ENCODE assay signal across 36 cellular contexts in genomic region chr20:46427384-46427783, GRCh38.
"Had no signal": no experiment of that assay in that cellular context is flagged by ENCODE, and none has a peak within 500 bp of the region (broad histone marks: within the 10 kb centered on the region; RNA-seq: fewer than 3 reads in every experiment).

No MANE protein-coding gene starts in this region.

- H3K36me3 ChIP-seq: MG63 had no signal

- H3K4me3 ChIP-seq: MG63 had no signal

- DNase-seq: Karpas-422, Kasumi-1, MG63, MM.1S, MV-4-11, NCI-H1048, NCI-H1092, NCI-H1092 treated with DMSO at 0.1 percent for 48 hours, NCI-H1105, NCI-H1105 treated with DMSO at 0.1 percent for 48 hours, NCI-H1417, NCI-H1417 treated with DMSO at 0.1 percent for 48 hours, NCI-H1436, NCI-H1436 treated with DMSO at 0.1 percent for 48 hours, NCI-H146, NCI-H1694, NCI-H1694 treated with DMSO at 0.1 percent for 48 hours, NCI-H187, NCI-H187 treated with DMSO at 0.1 percent for 48 hours, NCI-H1930, NCI-H2029, NCI-H2029 treated with DMSO at 0.1 percent for 48 hours, NCI-H2081, NCI-H2081 treated with DMSO at 0.1 percent for 48 hours, NCI-H2107, NCI-H2171, NCI-H2171 treated with DMSO at 0.1 percent for 48 hours, NCI-H2227 treated with DMSO at 0.1 percent for 48 hours, NCI-H226, NCI-H345, NCI-H446, NCI-H446 treated with DMSO at 0.1 percent for 48 hours, NCI-H510A, NCI-H510A treated with DMSO at 0.1 percent for 48 hours, NCI-H524, NCI-H524 treated with DMSO at 0.1 percent for 48 hours had no signal

- H3K9me3 ChIP-seq: MG63 had no signal
